Comparison of ENCODE assay signal across 1 cellular context in the genomic region with DNA sequence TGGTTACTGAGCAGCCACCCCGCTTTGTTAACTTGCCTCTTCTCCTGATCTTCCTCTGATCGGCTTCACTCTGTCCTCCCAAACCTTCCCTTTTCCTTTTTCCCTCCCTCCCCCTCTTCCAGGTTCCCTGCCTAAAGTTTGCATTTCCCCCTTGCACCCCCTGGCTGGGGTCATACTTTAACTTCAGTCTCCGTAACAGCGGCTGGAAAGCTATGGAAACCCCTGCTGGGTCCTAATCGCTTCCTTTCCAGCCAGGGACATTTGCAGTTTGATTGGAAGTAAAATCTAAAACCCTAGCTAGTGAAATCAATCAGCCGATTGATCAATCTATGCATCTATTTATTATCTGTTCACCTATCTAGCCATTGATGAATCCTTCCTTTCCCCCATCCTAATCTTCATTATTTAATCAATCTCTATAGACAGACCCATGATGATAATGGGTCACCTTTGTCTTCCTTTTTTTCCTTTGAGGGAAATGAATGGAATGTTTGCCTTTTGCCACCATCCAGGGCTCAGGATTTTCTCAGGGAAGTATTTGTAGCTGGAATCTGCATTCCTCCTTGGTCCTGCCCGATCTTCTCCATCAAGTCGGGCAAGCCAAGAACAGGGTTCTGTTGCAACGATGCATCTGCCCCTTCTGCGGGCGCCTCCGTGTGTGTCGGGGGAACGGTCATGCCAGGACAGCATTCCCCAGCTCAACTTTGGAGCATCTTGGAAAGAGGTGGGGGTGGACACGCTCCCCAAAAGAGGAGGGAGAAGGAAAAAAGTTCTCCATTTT.
TF ChIP-seq lines count a peak whose summit lies in the region.

No MANE protein-coding gene starts in this region.

TF ChIP-seq in GM23338, 12 proteins besides CTCF, POLR2A, EP300 and RAD21:
- TF ChIP-seq ZNF114 (CRISPR knock-in tag; IDR thresholded peaks at IDR 0.05): no peak
- peak; percentile 44; the same call in 1 of the 2 replicates for TF ChIP-seq ZNF462 (CRISPR knock-in tag; IDR thresholded peaks at IDR 0.05)
- TF ChIP-seq JUNB (IDR thresholded peaks at IDR 0.05; ENCODE audit: unreplicated experiment): no peak
- no peak for TF ChIP-seq EZH2phosphoT487 (IDR thresholded peaks at IDR 0.05; ENCODE audit: unreplicated experiment)
- TF ChIP-seq EZH2 (IDR thresholded peaks at IDR 0.05; ENCODE audit: low read depth, unreplicated experiment): peak; percentile 34
- TF ChIP-seq NANOG (IDR thresholded peaks at IDR 0.05; ENCODE audit: borderline replicate concordance): peak; percentile 56
- TF ChIP-seq, protein P1, sequence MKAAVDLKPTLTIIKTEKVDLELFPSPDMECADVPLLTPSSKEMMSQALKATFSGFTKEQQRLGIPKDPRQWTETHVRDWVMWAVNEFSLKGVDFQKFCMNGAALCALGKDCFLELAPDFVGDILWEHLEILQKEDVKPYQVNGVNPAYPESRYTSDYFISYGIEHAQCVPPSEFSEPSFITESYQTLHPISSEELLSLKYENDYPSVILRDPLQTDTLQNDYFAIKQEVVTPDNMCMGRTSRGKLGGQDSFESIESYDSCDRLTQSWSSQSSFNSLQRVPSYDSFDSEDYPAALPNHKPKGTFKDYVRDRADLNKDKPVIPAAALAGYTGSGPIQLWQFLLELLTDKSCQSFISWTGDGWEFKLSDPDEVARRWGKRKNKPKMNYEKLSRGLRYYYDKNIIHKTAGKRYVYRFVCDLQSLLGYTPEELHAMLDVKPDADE (IDR thresholded peaks at IDR 0.05): no peak
- no peak for TF ChIP-seq REST (IDR thresholded peaks at IDR 0.05; ENCODE audit: unreplicated experiment)
- no peak for TF ChIP-seq STAT1 (IDR thresholded peaks at IDR 0.05; ENCODE audit: unreplicated experiment)
- no peak for TF ChIP-seq ZNF331 (CRISPR knock-in tag; IDR thresholded peaks at IDR 0.05; ENCODE audit: low read depth)
